In the genomic region with DNA sequence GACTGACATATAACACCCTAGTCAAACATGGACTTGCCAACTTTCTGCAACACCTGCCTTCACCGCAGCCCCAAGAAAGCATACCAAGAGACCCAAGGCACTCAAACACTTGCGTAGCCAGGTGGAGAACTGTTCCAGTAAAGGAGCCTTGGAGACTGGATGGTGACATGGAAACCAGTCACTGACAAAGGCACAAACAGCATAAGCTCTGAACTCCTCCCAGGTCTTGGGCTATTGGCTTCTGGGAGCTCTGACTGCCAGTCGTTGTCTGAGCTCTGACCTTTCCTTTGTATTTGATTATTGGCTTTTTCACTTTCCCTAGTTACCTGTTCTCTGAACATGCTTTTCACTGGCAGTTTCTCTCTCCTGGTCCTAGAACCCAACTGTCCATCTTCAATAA, we compare ENCODE assay signal across 26 cellular contexts. TPM values are rescaled to one million over a fixed set of nuclear protein-coding genes. Genes with fewer than 3 reads are reported as not detected.
DNase-seq lines count a peak whose midpoint lies in the region; ATAC-seq and TF ChIP-seq lines count a peak whose summit lies in the region.
"Had no signal": no experiment of that assay in that cellular context is flagged by ENCODE, and none has a peak within 500 bp of the region (broad histone marks: within the 10 kb centered on the region; RNA-seq: fewer than 3 reads in every experiment).

No MANE protein-coding gene starts in this region.

- no peak for TF ChIP-seq POLR2A in body of pancreas (IDR thresholded peaks at IDR 0.05)
- no peak for TF ChIP-seq POLR2A in right lobe of liver (IDR thresholded peaks at IDR 0.05)

- intact Hi-C loops in activated CD8-positive, alpha-beta T cell treated with anti-CD3 and anti-CD28 coated beads for 36 hours (cut with micrococcal nuclease), result loop anchor here (5.0 kb wide), 1 partner anchor 36 kb away; a partner anchor contains a TSS
- intact Hi-C loops in body of pancreas (cut with DNase I), result no loop called here
- intact Hi-C loops in right lobe of liver (cut with DNase I), result no loop called here
- intact Hi-C loops in psoas muscle (cut with DNase I), result no loop called here

- WGBS in body of pancreas, 2 donors, result 35 to 36% methylated on average over 3 of the region's 3 CpGs
- WGBS in right lobe of liver (ENCODE audit: insufficient coverage, low coverage, low lambda C conversion rate, missing lambda C conversion rate), result 54% methylated on average over 3 of the region's 3 CpGs
- WGBS in psoas muscle, 3 donors, result 84 to 89% (median 85%) methylated on average over 3 of the region's 3 CpGs

- H3K27ac Mint-ChIP-seq in activated CD8-positive, alpha-beta T cell treated with anti-CD3 and anti-CD28 coated beads for 36 hours, result peak overlapping the region; percentile 32
- no peak overlapping the region for H3K27ac Mint-ChIP-seq in activated CD8-positive, alpha-beta T cell treated with anti-CD3 and anti-CD28 coated beads, Interleukin-2, amount 10 ng/mL, durations not matched to agents 7 days and 5 days
- H3K27ac Mint-ChIP-seq: activated CD4-positive, alpha-beta memory T cell treated with anti-CD3 and anti-CD28 coated beads, Interleukin-2, amount 10 ng/mL, durations not matched to agents 7 days and 5 days; activated naive CD4-positive, alpha-beta T cell treated with anti-CD3 and anti-CD28 coated beads, Interleukin-2, amount 10 ng/mL, durations not matched to agents 7 days and 5 days; activated T-helper 17 cell treated with anti-CD3 and anti-CD28 coated beads, Interleukin-2, amount 50 U/mL, for 72 hours; CD4-positive, alpha-beta T cell; mesothelial cell of epicardium; stimulated activated memory B cell treated with anti-CD40 and anti-IgM and Interleukin-4, amounts not matched to agents 10 μg/mL and 1 μg/mL and 100 μg/mL, for 72 hours; T-helper 1 cell treated with Interleukin-12 subunit alpha and Interleukin-12 subunit beta and Interleukin-4 antibody, amounts not matched to agents 30 μg/mL and 1 μg/mL, for 36 hours had no signal

- peaks cover 65% of the 10 kb centered on the region for H3K4me1 Mint-ChIP-seq in activated CD8-positive, alpha-beta T cell treated with anti-CD3 and anti-CD28 coated beads for 36 hours (ENCODE audit: low read depth)
- H3K4me1 Mint-ChIP-seq in activated CD8-positive, alpha-beta T cell treated with anti-CD3 and anti-CD28 coated beads, Interleukin-2, amount 10 ng/mL, durations not matched to agents 7 days and 5 days (ENCODE audit: low read depth), result peaks cover 39% of the 10 kb centered on the region
- H3K4me1 Mint-ChIP-seq: mesothelial cell of epicardium had no signal

- peak overlapping the region in 2 of 4 donors; percentile 18 to 44 for H3K27ac ChIP-seq in body of pancreas
- H3K27ac ChIP-seq in right lobe of liver, result no peak overlapping the region
- H3K27ac ChIP-seq in psoas muscle, result no peak overlapping the region
- H3K27ac ChIP-seq: skin epidermis had no signal

- H3K27me3 ChIP-seq in body of pancreas (no peaks in the 10 kb centered on the region), right lobe of liver (no peaks in the 10 kb centered on the region), psoas muscle (ENCODE audit: insufficient read depth in 3 of 3, low read length in 2 of 3) (no peaks in the 10 kb centered on the region)

- H3K9me3 ChIP-seq in body of pancreas, result no peaks in the 10 kb centered on the region
- H3K9me3 ChIP-seq in right lobe of liver, result no peaks in the 10 kb centered on the region
- no peaks in the 10 kb centered on the region for H3K9me3 ChIP-seq in psoas muscle

- TF ChIP-seq CTCF in activated CD8-positive, alpha-beta T cell treated with anti-CD3 and anti-CD28 coated beads for 36 hours (IDR thresholded peaks at IDR 0.05), result no peak
- no peak for TF ChIP-seq CTCF in body of pancreas (IDR thresholded peaks at IDR 0.05)
- no peak for TF ChIP-seq CTCF in right lobe of liver (IDR thresholded peaks at IDR 0.05)
- TF ChIP-seq CTCF in psoas muscle (IDR thresholded peaks at IDR 0.05), result no peak

- no peak for ATAC-seq in activated CD8-positive, alpha-beta T cell treated with anti-CD3 and anti-CD28 coated beads for 36 hours
- no peak for ATAC-seq in activated CD8-positive, alpha-beta T cell treated with anti-CD3 and anti-CD28 coated beads, Interleukin-2, amount 10 ng/mL, durations not matched to agents 7 days and 5 days
- ATAC-seq in body of pancreas (peak; percentile 93), right lobe of liver (peak; percentile 85 to 94 (median 89)), psoas muscle (no peak)
- ATAC-seq: activated T-helper 17 cell treated with anti-CD3 and anti-CD28 coated beads, Interleukin-2, amount 50 U/mL, for 72 hours; esophagus mucosa; naive thymus-derived CD4-positive, alpha-beta T cell; PC-3; stimulated activated memory B cell treated with anti-CD40 and anti-IgM and Interleukin-4, amounts not matched to agents 10 μg/mL and 1 μg/mL and 100 μg/mL, for 72 hours had no signal

- H3K9me3 Mint-ChIP-seq in activated CD8-positive, alpha-beta T cell treated with anti-CD3 and anti-CD28 coated beads for 36 hours, result no peaks in the 10 kb centered on the region
- no peaks in the 10 kb centered on the region for H3K9me3 Mint-ChIP-seq in activated CD8-positive, alpha-beta T cell treated with anti-CD3 and anti-CD28 coated beads, Interleukin-2, amount 10 ng/mL, durations not matched to agents 7 days and 5 days (ENCODE audit: insufficient read depth)
- H3K9me3 Mint-ChIP-seq: activated CD4-positive, alpha-beta memory T cell treated with anti-CD3 and anti-CD28 coated beads, Interleukin-2, amount 10 ng/mL, durations not matched to agents 7 days and 5 days; activated naive CD4-positive, alpha-beta T cell treated with anti-CD3 and anti-CD28 coated beads, Interleukin-2, amount 10 ng/mL, durations not matched to agents 7 days and 5 days; activated T-helper 17 cell treated with anti-CD3 and anti-CD28 coated beads, Interleukin-2, amount 50 U/mL, for 72 hours; CD4-positive, alpha-beta T cell; mesothelial cell of epicardium; naive thymus-derived CD4-positive, alpha-beta T cell; stimulated activated memory B cell treated with anti-CD40 and anti-IgM and Interleukin-4, amounts not matched to agents 10 μg/mL and 1 μg/mL and 100 μg/mL, for 72 hours; T-helper 1 cell treated with Interleukin-12 subunit alpha and Interleukin-12 subunit beta and Interleukin-4 antibody, amounts not matched to agents 30 μg/mL and 1 μg/mL, for 36 hours had no signal

- H3K36me3 Mint-ChIP-seq in activated CD8-positive, alpha-beta T cell treated with anti-CD3 and anti-CD28 coated beads for 36 hours (ENCODE audit: low read depth), result peaks cover 43% of the 10 kb centered on the region
- peaks cover 57% of the 10 kb centered on the region for H3K36me3 Mint-ChIP-seq in activated CD8-positive, alpha-beta T cell treated with anti-CD3 and anti-CD28 coated beads, Interleukin-2, amount 10 ng/mL, durations not matched to agents 7 days and 5 days (ENCODE audit: low read depth)

- DNase-seq in activated CD8-positive, alpha-beta T cell treated with anti-CD3 and anti-CD28 coated beads for 36 hours, result no peak
- no peak for DNase-seq in activated CD8-positive, alpha-beta T cell treated with anti-CD3 and anti-CD28 coated beads, Interleukin-2, amount 10 ng/mL, durations not matched to agents 7 days and 5 days
- DNase-seq in body of pancreas, result peak; percentile 47 to 77 (median 66)
- no peak for DNase-seq in right lobe of liver
- no peak for DNase-seq in psoas muscle
- no peak for DNase-seq in cerebellum (ENCODE audit: low spot score)
- DNase-seq in nucleus accumbens (lab: John Stamatoyannopoulos, UW), result no peak
- DNase-seq: activated CD4-positive, alpha-beta memory T cell treated with anti-CD3 and anti-CD28 coated beads, Interleukin-2, amount 10 ng/mL, durations not matched to agents 7 days and 5 days; activated CD4-positive, CD25-positive, alpha-beta regulatory T cell treated with anti-CD3 and anti-CD28 coated beads, Interleukin-2, amount 50 U/mL, for 72 hours; activated naive CD4-positive, alpha-beta T cell treated with anti-CD3 and anti-CD28 coated beads, Interleukin-2, amount 10 ng/mL, durations not matched to agents 7 days and 5 days; AML-193; CD4-positive, alpha-beta T cell; cortex of kidney; DMS 273 treated with DMSO at 0.1 percent for 48 hours; glutamatergic neuron; KBM-7; naive thymus-derived CD4-positive, alpha-beta T cell; NCI-H1092; NCI-H187 treated with DMSO at 0.1 percent for 48 hours; PC-3 had no signal

- POLR2A ChIA-PET in activated CD8-positive, alpha-beta T cell treated with anti-CD3 and anti-CD28 coated beads for 36 hours (lab: Charles Lee), result interaction anchor here (0.8 to 1.1 kb wide), 2 partner anchors 11 to 24 kb away, joined by 3 to 4 read pairs; no protein-coding TSS in a partner anchor
- POLR2A ChIA-PET in activated CD8-positive, alpha-beta T cell treated with anti-CD3 and anti-CD28 coated beads, Interleukin-2, amount 10 ng/mL, durations not matched to agents 7 days and 5 days (lab: Charles Lee), result interaction anchor here (0.7 kb wide), 1 partner anchor 38 kb away, joined by 3 read pairs; a partner anchor contains a TSS

- H3K4me3 ChIP-seq in body of pancreas (no peak overlapping the region), right lobe of liver (no peak overlapping the region), psoas muscle (no peak overlapping the region)
- H3K4me3 ChIP-seq: skin epidermis had no signal

- no peaks in the 10 kb centered on the region for H3K27me3 Mint-ChIP-seq in activated CD8-positive, alpha-beta T cell treated with anti-CD3 and anti-CD28 coated beads for 36 hours
- H3K27me3 Mint-ChIP-seq in activated CD8-positive, alpha-beta T cell treated with anti-CD3 and anti-CD28 coated beads, Interleukin-2, amount 10 ng/mL, durations not matched to agents 7 days and 5 days (ENCODE audit: low read depth), result no peaks in the 10 kb centered on the region
- H3K27me3 Mint-ChIP-seq: activated CD4-positive, alpha-beta memory T cell treated with anti-CD3 and anti-CD28 coated beads, Interleukin-2, amount 10 ng/mL, durations not matched to agents 7 days and 5 days; activated naive CD4-positive, alpha-beta T cell treated with anti-CD3 and anti-CD28 coated beads, Interleukin-2, amount 10 ng/mL, durations not matched to agents 7 days and 5 days; activated T-helper 17 cell treated with anti-CD3 and anti-CD28 coated beads, Interleukin-2, amount 50 U/mL, for 72 hours; CD4-positive, alpha-beta T cell; naive thymus-derived CD4-positive, alpha-beta T cell; stimulated activated memory B cell treated with anti-CD40 and anti-IgM and Interleukin-4, amounts not matched to agents 10 μg/mL and 1 μg/mL and 100 μg/mL, for 72 hours had no signal

- CTCF ChIA-PET in activated CD8-positive, alpha-beta T cell treated with anti-CD3 and anti-CD28 coated beads for 36 hours (lab: Charles Lee), result interaction anchor here (1.4 to 3.8 kb wide), 4 partner anchors 8 to 194 kb away, joined by 4 to 11 read pairs (median 6); no protein-coding TSS in a partner anchor
- CTCF ChIA-PET in activated CD8-positive, alpha-beta T cell treated with anti-CD3 and anti-CD28 coated beads, Interleukin-2, amount 10 ng/mL, durations not matched to agents 7 days and 5 days (lab: Charles Lee), result interaction anchor here (1.3 to 1.5 kb wide), 3 partner anchors 14 to 127 kb away, joined by 3 to 5 read pairs (median 4); no protein-coding TSS in a partner anchor

- H3K4me1 ChIP-seq in body of pancreas, result peaks cover 26% of the 10 kb centered on the region
- peaks cover 0 to 23% (median 9%) of the 10 kb centered on the region in 4 donors for H3K4me1 ChIP-seq in right lobe of liver
- no peaks in the 10 kb centered on the region for H3K4me1 ChIP-seq in psoas muscle

- H3K36me3 ChIP-seq in body of pancreas (replicated peaks in 1 of 2; ENCODE audit: insufficient read depth in 1 of 2, low read depth in 2 of 2) (peaks cover 0 to 5% of the 10 kb centered on the region in 2 donors), right lobe of liver (peaks cover 0 to 4% (median 0%) of the 10 kb centered on the region in 4 donors), psoas muscle (ENCODE audit: insufficient read depth in 1 of 2, low read depth in 1 of 2) (no peaks in the 10 kb centered on the region)

- H3K4me3 Mint-ChIP-seq in activated CD8-positive, alpha-beta T cell treated with anti-CD3 and anti-CD28 coated beads for 36 hours, result no peak overlapping the region
- H3K4me3 Mint-ChIP-seq in activated CD8-positive, alpha-beta T cell treated with anti-CD3 and anti-CD28 coated beads, Interleukin-2, amount 10 ng/mL, durations not matched to agents 7 days and 5 days, result no peak overlapping the region
- H3K4me3 Mint-ChIP-seq: activated CD4-positive, alpha-beta memory T cell treated with anti-CD3 and anti-CD28 coated beads, Interleukin-2, amount 10 ng/mL, durations not matched to agents 7 days and 5 days; activated naive CD4-positive, alpha-beta T cell treated with anti-CD3 and anti-CD28 coated beads, Interleukin-2, amount 10 ng/mL, durations not matched to agents 7 days and 5 days; activated T-helper 17 cell treated with anti-CD3 and anti-CD28 coated beads, Interleukin-2, amount 50 U/mL, for 72 hours; CD4-positive, alpha-beta T cell; mesothelial cell of epicardium; naive thymus-derived CD4-positive, alpha-beta T cell; stimulated activated memory B cell treated with anti-CD40 and anti-IgM and Interleukin-4, amounts not matched to agents 10 μg/mL and 1 μg/mL and 100 μg/mL, for 72 hours; T-helper 1 cell treated with Interleukin-12 subunit alpha and Interleukin-12 subunit beta and Interleukin-4 antibody, amounts not matched to agents 30 μg/mL and 1 μg/mL, for 36 hours had no signal

RNA-seq across cellular contexts. Expression of a gene that starts 38.3 kb away (rescaled TPM):
- total RNA-seq in activated CD8-positive, alpha-beta T cell treated with anti-CD3 and anti-CD28 coated beads for 36 hours, result 10 to 100 TPM; 30.0 to 31.0 TPM
- 10 to 100 TPM; 34.7 to 35.5 TPM for total RNA-seq in activated CD8-positive, alpha-beta T cell treated with anti-CD3 and anti-CD28 coated beads, Interleukin-2, amount 10 ng/mL, durations not matched to agents 7 days and 5 days
- total RNA-seq in body of pancreas (10 to 100 TPM; 12.5 to 14.3 TPM), right lobe of liver (10 to 100 TPM in 3 of 6 experiments, 1 to 10 TPM in 3; 6.4 to 15.4 (median 10.2) TPM), psoas muscle (1 to 10 TPM; 1.4 to 2.7 (median 1.5) TPM), cerebellum (45.3 TPM)
- under 1 TPM; 0.11 to 0.22 (median 0.21) TPM for polyA plus RNA-seq in psoas muscle

Comparison
In these comparisons a context has a peak if more than half of its experiments do, and no peak if none do; other contexts are left out.
1. ATAC-seq: peak in body of pancreas (single experiment) and right lobe of liver (4 of 4); none in activated CD8-positive, alpha-beta T cell treated with anti-CD3 and anti-CD28 coated beads for 36 hours (single experiment), activated CD8-positive, alpha-beta T cell treated with anti-CD3 and anti-CD28 coated beads, Interleukin-2, amount 10 ng/mL, durations not matched to agents 7 days and 5 days (single experiment) and psoas muscle (0 of 4).
2. DNase-seq: peak in body of pancreas (4 of 4); none in activated CD8-positive, alpha-beta T cell treated with anti-CD3 and anti-CD28 coated beads for 36 hours (single experiment), activated CD8-positive, alpha-beta T cell treated with anti-CD3 and anti-CD28 coated beads, Interleukin-2, amount 10 ng/mL, durations not matched to agents 7 days and 5 days (single experiment), right lobe of liver (0 of 3), psoas muscle (0 of 2), cerebellum (single experiment) and nucleus accumbens (0 of 56).